ENCODE assay signal across 15 cellular contexts in genomic region chr2:196808281-196808680, GRCh38. TPM values are rescaled to one million over a fixed set of nuclear protein-coding genes. Genes with fewer than 3 reads are reported as not detected.
DNase-seq lines count a peak whose midpoint lies in the region; ATAC-seq and TF ChIP-seq lines count a peak whose summit lies in the region.
"Had no signal": no experiment of that assay in that cellular context is flagged by ENCODE, and none has a peak within 500 bp of the region (broad histone marks: within the 10 kb centered on the region; RNA-seq: fewer than 3 reads in every experiment).

No MANE protein-coding gene starts in this region.

- no peak overlapping the region for H3K4me3 ChIP-seq in fibroblast of pulmonary artery (replicated peaks; ENCODE audit: low read depth, low read length)
- H3K4me3 ChIP-seq: ascending aorta; BLaER1 treated with 17β-estradiol and CSF1 and Interleukin-3, amounts not matched to agents 10 nM and 100 nM; dorsolateral prefrontal cortex had no signal

- TF ChIP-seq CTCF in fibroblast of pulmonary artery (IDR thresholded peaks at IDR 0.05; ENCODE audit: low read length, missing control alignments) = peak; percentile 5

- DNase-seq in ELR (ENCODE audit: low read depth) = peak; percentile 36
- peak; percentile 32 for DNase-seq in LHCN-M2 (ENCODE audit: low read depth)
- DNase-seq in OCI-M1 (lab: John Stamatoyannopoulos, UW) = peak; percentile 45
- peak; percentile 31 for DNase-seq in fibroblast of pulmonary artery (ENCODE audit: low read depth)
- DNase-seq: activated CD8-positive, alpha-beta T cell treated with anti-CD3 and anti-CD28 coated beads, Interleukin-2, amount 10 ng/mL, durations not matched to agents 7 days and 5 days; dorsolateral prefrontal cortex; SHP77; stimulated activated CD4-positive, alpha-beta T cell treated with anti-CD3 and anti-CD28 coated beads, Interleukin-4, amount 100 ng/mL, for 1 hour had no signal

- ATAC-seq in HG02642 (IDR thresholded peaks at IDR 0.05; ENCODE audit: poor library complexity, unreplicated experiment) (no peak), GM18517 (IDR thresholded peaks at IDR 0.05; ENCODE audit: unreplicated experiment) (no peak), GM21786 (IDR thresholded peaks at IDR 0.05; ENCODE audit: unreplicated experiment) (no peak), HG02884 (IDR thresholded peaks at IDR 0.05; ENCODE audit: unreplicated experiment) (no peak)
- ATAC-seq: activated CD8-positive, alpha-beta T cell treated with anti-CD3 and anti-CD28 coated beads, Interleukin-2, amount 10 ng/mL, durations not matched to agents 7 days and 5 days; sciatic nerve had no signal

RNA-seq across cellular contexts. Expression of gene C2orf66, which starts 0.9 kb away (rescaled TPM):
- total RNA-seq in LHCN-M2 (2014; rRNA removed) = 0.32 TPM in 1 of 2 replicates, not detected in the other
- polyA plus RNA-seq in LHCN-M2 (2012) = 0.04 TPM
- total RNA-seq: ascending aorta had no signal

RNA-seq across cellular contexts. Expression of gene GTF3C3, which starts 8.8 kb away (rescaled TPM):
- total RNA-seq in LHCN-M2 (2014; rRNA removed) = 13.5 and 16.0 TPM in 2 replicates
- polyA plus RNA-seq in LHCN-M2 (2012) = 5.0 TPM
